6 cellular contexts compared by ENCODE assay signal in the genomic region with DNA sequence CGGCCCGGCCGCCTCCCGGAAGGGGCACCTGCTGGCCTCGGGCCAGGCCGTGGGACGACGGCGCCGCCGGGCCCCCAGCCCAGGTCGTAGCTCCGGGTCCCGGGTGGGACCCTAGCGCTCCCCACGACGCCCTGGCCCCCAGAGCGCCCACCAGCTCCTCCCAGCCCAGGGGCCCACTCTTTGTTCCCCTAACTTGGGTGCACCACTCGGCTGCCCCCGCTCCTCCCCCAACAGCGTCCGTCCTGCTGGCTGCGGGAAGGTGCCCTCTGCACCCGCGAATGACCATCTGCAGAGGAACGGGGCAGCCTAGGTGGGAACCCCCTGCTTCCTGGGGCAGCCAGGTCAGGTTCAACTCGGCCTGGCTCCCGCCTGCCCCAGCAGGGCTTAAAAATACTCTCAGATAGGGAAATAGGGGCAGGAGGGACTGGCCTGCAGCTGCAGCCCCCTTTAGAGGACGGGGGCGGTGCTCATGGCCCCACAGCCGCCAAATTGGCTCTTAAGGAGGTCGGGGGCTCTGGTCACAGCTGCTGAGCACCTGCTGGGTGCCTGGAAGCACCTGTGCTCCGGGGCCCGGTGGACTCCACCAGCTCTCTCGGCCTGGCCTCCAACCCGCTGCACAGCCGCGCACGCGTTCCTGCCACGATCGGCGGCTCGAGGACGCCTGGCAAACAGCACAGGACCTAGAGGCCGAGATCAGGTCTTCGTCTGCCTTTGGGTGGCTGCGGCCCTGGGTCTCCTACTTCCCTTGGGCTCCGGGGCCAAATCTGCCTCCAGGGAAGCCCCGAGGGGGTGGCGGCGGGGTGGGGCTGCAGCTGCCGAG. TPM values are rescaled to one million over a fixed set of nuclear protein-coding genes. Genes with fewer than 3 reads are reported as not detected.
DNase-seq lines count a peak whose midpoint lies in the region; ATAC-seq and TF ChIP-seq lines count a peak whose summit lies in the region.

No MANE protein-coding gene starts in this region.

- H3K9me3 ChIP-seq in CD4-positive, alpha-beta memory T cell (ENCODE audit: control insufficient read depth in 1 of 2, low read length in 2 of 2), result no peaks in the 10 kb centered on the region
- no peaks in the 10 kb centered on the region for H3K9me3 ChIP-seq in stomach

- no peak for TF ChIP-seq CTCF in fibroblast of the aortic adventitia (IDR thresholded peaks at IDR 0.05; ENCODE audit: insufficient read depth, low read length)
- no peak for TF ChIP-seq CTCF in stomach (IDR thresholded peaks at IDR 0.05)

- no peak overlapping the region for H3K27ac ChIP-seq in CD4-positive, alpha-beta memory T cell (ENCODE audit: low read depth, low read length)
- H3K27ac ChIP-seq in stomach, result peak overlapping the region; percentile 60 to 92 (median 89)

- H3K36me3 ChIP-seq in CD4-positive, alpha-beta memory T cell (ENCODE audit: insufficient read depth, low read length), result no peaks in the 10 kb centered on the region
- no peaks in the 10 kb centered on the region for H3K36me3 ChIP-seq in stomach

- 1 to 7% (median 3%) methylated on average over 14 to 53 of the region's 53 CpGs for WGBS in stomach, 5 donors

- POLR2A ChIA-PET in CD4-positive, alpha-beta memory T cell (lab: Charles Lee; ENCODE audit: partially characterized antibody), result interaction anchor here (1.6 kb wide), 1 partner anchor 19 kb away, joined by 5 read pairs; a partner anchor contains a TSS

- H3K4me1 ChIP-seq in CD4-positive, alpha-beta memory T cell (ENCODE audit: insufficient read depth, low read length), result peaks cover 20% of the 10 kb centered on the region
- H3K4me1 ChIP-seq in stomach, result peaks cover 76 to 95% (median 88%) of the 10 kb centered on the region in 4 donors

- peak in 1 of 5 donors; percentile 37 for DNase-seq in CD4-positive, alpha-beta memory T cell
- DNase-seq in NCI-H510A (lab: John Stamatoyannopoulos, UW), result peak; percentile 65
- DNase-seq in fibroblast of the aortic adventitia (ENCODE audit: low read depth), result no peak
- peak; percentile 60 for DNase-seq in stomach
- no peak for DNase-seq in activated CD8-positive, alpha-beta memory T cell treated with anti-CD3 and anti-CD28 coated beads, Interleukin-2, amount 50 U/mL, for 4 hours

- TF ChIP-seq POLR2A in stomach (IDR thresholded peaks at IDR 0.05), result no peak

- CTCF ChIA-PET in CD4-positive, alpha-beta memory T cell (lab: Charles Lee; ENCODE audit: partially characterized antibody), result no interaction called here

- H3K9me3 Mint-ChIP-seq in CD4-positive, alpha-beta memory T cell, result no peaks in the 10 kb centered on the region

- TF ChIP-seq EP300 in stomach (IDR thresholded peaks at IDR 0.05), result no peak

- intact Hi-C loops in CD4-positive, alpha-beta memory T cell (cut with micrococcal nuclease), result no loop called here
- intact Hi-C loops in stomach (cut with DNase I; ENCODE audit: low total_unique reads), result no loop called here

- H3K4me1 Mint-ChIP-seq in CD4-positive, alpha-beta memory T cell, result peaks cover 0 to 2% (median 0%) of the 10 kb centered on the region in 4 donors

- peaks cover 18% of the 10 kb centered on the region for H3K27me3 ChIP-seq in CD4-positive, alpha-beta memory T cell (ENCODE audit: insufficient read depth, low read length)
- H3K27me3 ChIP-seq in stomach, result peaks cover 0 to 54% (median 20%) of the 10 kb centered on the region in 3 donors

- H3K36me3 Mint-ChIP-seq in CD4-positive, alpha-beta memory T cell, result no peaks in the 10 kb centered on the region

- H3K27ac Mint-ChIP-seq in CD4-positive, alpha-beta memory T cell, result no peak overlapping the region

- peaks cover 11 to 19% of the 10 kb centered on the region in 2 donors for H3K27me3 Mint-ChIP-seq in CD4-positive, alpha-beta memory T cell

- no peak overlapping the region for H3K4me3 ChIP-seq in CD4-positive, alpha-beta memory T cell (ENCODE audit: low read length in 2 of 2)
- H3K4me3 ChIP-seq in fibroblast of the aortic adventitia (ENCODE audit: low read depth, low read length), result peak overlapping the region; percentile 35
- H3K4me3 ChIP-seq in stomach, result peak overlapping the region; percentile 67 to 90 (median 77)

- no peak for ATAC-seq in GM18907 (IDR thresholded peaks at IDR 0.05; ENCODE audit: unreplicated experiment)

- peak overlapping the region; percentile 44 to 75 (median 57) for H3K4me3 Mint-ChIP-seq in CD4-positive, alpha-beta memory T cell

RNA-seq across cellular contexts. Expression of a gene that starts 0.6 kb away (rescaled TPM):
- total RNA-seq in CD4-positive, alpha-beta memory T cell, result under 1 TPM in 1 of 2 experiments, not detected in 1; 0.49 TPM
- polyA plus RNA-seq in CD4-positive, alpha-beta memory T cell, result not detected
- total RNA-seq in fibroblast of the aortic adventitia (ENCODE audit: low replicate concordance) (5.6 and 11.1 TPM in 2 replicates), stomach (100 to 1,000 TPM in 2 of 5 donors, 10 to 100 TPM in 3; 42.2 to 278 (median 86.9) TPM)
- polyA plus RNA-seq in stomach, result 100 to 1,000 TPM in 1 of 3 donors, 10 to 100 TPM in 2; 41.4 to 278 (median 72.3) TPM

RNA-seq across cellular contexts. Expression of a gene that starts 19.2 kb away (rescaled TPM):
- total RNA-seq in CD4-positive, alpha-beta memory T cell, result 1,000 to 10,000 TPM; 3,142 to 3,368 TPM
- polyA plus RNA-seq in CD4-positive, alpha-beta memory T cell, result 1,000 to 10,000 TPM; 1,968 to 2,753 TPM
- total RNA-seq in fibroblast of the aortic adventitia (ENCODE audit: low replicate concordance) (754 and 1,887 TPM in 2 replicates), stomach (1,000 to 10,000 TPM in 3 of 5 donors, 100 to 1,000 TPM in 2; 239 to 2,998 (median 1,528) TPM)
- 1,000 to 10,000 TPM; 4,606 to 7,615 (median 4,647) TPM for polyA plus RNA-seq in stomach

RNA-seq across cellular contexts. Expression of a gene that starts 39.4 kb away (rescaled TPM):
- 1 to 10 TPM; 5.9 to 7.5 TPM for total RNA-seq in CD4-positive, alpha-beta memory T cell
- polyA plus RNA-seq in CD4-positive, alpha-beta memory T cell, result 1 to 10 TPM in 1 of 2 donors, under 1 TPM in 1; 0.45 to 1.8 TPM
- total RNA-seq in fibroblast of the aortic adventitia (ENCODE audit: low replicate concordance) (1.1 and 4.3 TPM in 2 replicates), stomach (1 to 10 TPM in 4 of 5 donors, under 1 TPM in 1; 0.55 to 7.8 (median 1.4) TPM)
- 1 to 10 TPM; 2.0 to 3.2 (median 2.5) TPM for polyA plus RNA-seq in stomach

RNA-seq across cellular contexts. Expression of a gene that starts 59.6 kb away (rescaled TPM):
- total RNA-seq in CD4-positive, alpha-beta memory T cell, result not detected
- polyA plus RNA-seq in CD4-positive, alpha-beta memory T cell, result not detected
- total RNA-seq in fibroblast of the aortic adventitia (ENCODE audit: low replicate concordance) (not detected in 2 replicates), stomach (1 to 10 TPM in 1 of 5 donors, under 1 TPM in 2, not detected in 2; 0.45 to 2.3 (median 0.55) TPM)
- 1 to 10 TPM; 2.1 to 8.0 (median 5.7) TPM for polyA plus RNA-seq in stomach

Comparison
In these comparisons a context has a peak if more than half of its experiments do, and no peak if none do; other contexts are left out.
1. DNase-seq: peak in NCI-H510A (single experiment) and stomach (single experiment); none in fibroblast of the aortic adventitia (single experiment) and activated CD8-positive, alpha-beta memory T cell treated with anti-CD3 and anti-CD28 coated beads, Interleukin-2, amount 50 U/mL, for 4 hours (single experiment).
2. H3K4me3 ChIP-seq: peak in fibroblast of the aortic adventitia (single experiment) and stomach (4 of 4); none in CD4-positive, alpha-beta memory T cell (0 of 2).